18 cellular contexts compared by ENCODE assay signal in genomic region chr7:21550821-21551531, GRCh38. TPM values are rescaled to one million over a fixed set of nuclear protein-coding genes. Genes with fewer than 3 reads are reported as not detected.
DNase-seq lines count a peak whose midpoint lies in the region; ATAC-seq and TF ChIP-seq lines count a peak whose summit lies in the region.
"Had no signal": no experiment of that assay in that cellular context is flagged by ENCODE, and none has a peak within 500 bp of the region (broad histone marks: within the 10 kb centered on the region; RNA-seq: fewer than 3 reads in every experiment).

No MANE protein-coding gene starts in this region.

- H3K27ac ChIP-seq in GM23338 (ENCODE audit: low read depth): no peak overlapping the region
- no peak overlapping the region for H3K27ac ChIP-seq in foreskin keratinocyte
- H3K27ac ChIP-seq: adrenal gland, gastrocnemius medialis, SK-N-MC, tibial nerve had no signal

- H3K9me3 Mint-ChIP-seq in GM23338: no peaks in the 10 kb centered on the region
- H3K9me3 Mint-ChIP-seq: activated CD4-positive, alpha-beta memory T cell treated with anti-CD3 and anti-CD28 coated beads for 36 hours; activated T-helper 1 cell treated with anti-CD3 and anti-CD28 coated beads, Interleukin-12 subunit alpha, Interleukin-12 subunit beta, Interleukin-2, Interleukin-4 antibody, amounts not matched to agents 30 ng/mL and 10 ng/mL and 1 ng/mL, durations not matched to agents 14 hours and 24 hours and 36 hours; immature natural killer cell had no signal

- H3K4me1 ChIP-seq in BE2C: no peaks in the 10 kb centered on the region
- H3K4me1 ChIP-seq in GM23338 (ENCODE audit: insufficient read depth): peaks cover 16% of the 10 kb centered on the region
- H3K4me1 ChIP-seq in foreskin keratinocyte: no peaks in the 10 kb centered on the region
- H3K4me1 ChIP-seq: adrenal gland, gastrocnemius medialis, HAP-1, tibial nerve had no signal

- no peaks in the 10 kb centered on the region for H3K9me2 ChIP-seq in GM23338 (ENCODE audit: insufficient read depth)

- no peaks in the 10 kb centered on the region for H3K79me2 ChIP-seq in GM23338 (replicated peaks; ENCODE audit: insufficient read depth)

- no peak overlapping the region for H2AFZ ChIP-seq in GM23338

- no peaks in the 10 kb centered on the region for H3K9me3 ChIP-seq in BE2C
- H3K9me3 ChIP-seq: adrenal gland, gastrocnemius medialis, HAP-1, tibial nerve had no signal

- H3K4me2 ChIP-seq in GM23338: no peak overlapping the region

- H3K36me3 ChIP-seq in BE2C (no peaks in the 10 kb centered on the region), GM23338 (ENCODE audit: insufficient read depth) (no peaks in the 10 kb centered on the region)
- H3K36me3 ChIP-seq: adrenal gland, gastrocnemius medialis, HAP-1, tibial nerve had no signal

- no peak overlapping the region for H3K4me3 Mint-ChIP-seq in GM23338
- H3K4me3 Mint-ChIP-seq: activated CD4-positive, alpha-beta memory T cell treated with anti-CD3 and anti-CD28 coated beads for 36 hours; activated T-helper 1 cell treated with anti-CD3 and anti-CD28 coated beads, Interleukin-12 subunit alpha, Interleukin-12 subunit beta, Interleukin-2, Interleukin-4 antibody, amounts not matched to agents 30 ng/mL and 10 ng/mL and 1 ng/mL, durations not matched to agents 14 hours and 24 hours and 36 hours; immature natural killer cell had no signal

- H3K27me3 ChIP-seq in BE2C (peaks cover 11% of the 10 kb centered on the region), GM23338 (ENCODE audit: insufficient read depth) (no peaks in the 10 kb centered on the region), foreskin keratinocyte (peaks cover 10% of the 10 kb centered on the region)
- H3K27me3 ChIP-seq: adrenal gland had no signal

- ATAC-seq in GM23338 (peak; percentile 95), foreskin keratinocyte (peak; percentile 38), HG03139 (IDR thresholded peaks at IDR 0.05; ENCODE audit: unreplicated experiment) (no peak), GM21737 (IDR thresholded peaks at IDR 0.05; ENCODE audit: unreplicated experiment) (no peak), GM18517 (IDR thresholded peaks at IDR 0.05; ENCODE audit: unreplicated experiment) (no peak)
- ATAC-seq: gastrocnemius medialis had no signal

- H3K27me3 Mint-ChIP-seq in GM23338 (ENCODE audit: insufficient read depth, low read depth, poor library complexity): peaks cover 7% of the 10 kb centered on the region

- no peaks in the 10 kb centered on the region for H3F3A ChIP-seq in GM23338 (replicated peaks; ENCODE audit: low read depth)

- H4K20me1 ChIP-seq in GM23338 (replicated peaks; ENCODE audit: insufficient read depth): no peaks in the 10 kb centered on the region; the same call in 1 of the 2 replicates

- H3K4me3 ChIP-seq in BE2C (ENCODE audit: low read depth, low read length): no peak overlapping the region
- no peak overlapping the region for H3K4me3 ChIP-seq in GM23338
- H3K4me3 ChIP-seq: adrenal gland, gastrocnemius medialis, HAP-1, SK-N-MC, tibial nerve had no signal

- TF ChIP-seq CTCF in BE2C (IDR thresholded peaks at IDR 0.05; ENCODE audit: low read depth, low read length) (0 out of 2 replicates have a peak, but pooled peaks have one; percentile 8), GM23338 (conservative IDR thresholded peaks at IDR 0.05; ENCODE audit: low read depth in 2 of 2) (peak; percentile 66 to 74), foreskin keratinocyte (conservative IDR thresholded peaks at IDR 0.05) (peak; percentile 37)

- no peaks in the 10 kb centered on the region for H3K36me3 Mint-ChIP-seq in GM23338 (ENCODE audit: low read depth)
- H3K36me3 Mint-ChIP-seq: activated CD4-positive, alpha-beta memory T cell treated with anti-CD3 and anti-CD28 coated beads for 36 hours; immature natural killer cell had no signal

- peak overlapping the region; percentile 36 for H3K27ac Mint-ChIP-seq in GM23338
- H3K27ac Mint-ChIP-seq: activated CD4-positive, alpha-beta memory T cell treated with anti-CD3 and anti-CD28 coated beads for 36 hours; activated T-helper 1 cell treated with anti-CD3 and anti-CD28 coated beads, Interleukin-12 subunit alpha, Interleukin-12 subunit beta, Interleukin-2, Interleukin-4 antibody, amounts not matched to agents 30 ng/mL and 10 ng/mL and 1 ng/mL, durations not matched to agents 14 hours and 24 hours and 36 hours; immature natural killer cell had no signal

- DNase-seq in BE2C: no peak
- peak; percentile 82 for DNase-seq in GM23338 (ENCODE audit: low spot score)
- DNase-seq in NCI-H748 (lab: John Stamatoyannopoulos, UW; ENCODE audit: unreplicated experiment): peak; percentile 92
- DNase-seq in foreskin keratinocyte: peak; percentile 15 to 58
- DNase-seq in NCI-H1092 (lab: John Stamatoyannopoulos, UW): no peak
- DNase-seq: activated CD4-positive, alpha-beta memory T cell treated with anti-CD3 and anti-CD28 coated beads for 36 hours; adrenal gland; gastrocnemius medialis; immature natural killer cell; NCI-H2029; stimulated activated CD4-positive, alpha-beta T cell treated with anti-CD3 and anti-CD28 coated beads, Interleukin-2, amount 100 ng/mL, for 48 hours had no signal

- H3K4me1 Mint-ChIP-seq in GM23338: peaks cover 24% of the 10 kb centered on the region
- H3K4me1 Mint-ChIP-seq: immature natural killer cell had no signal

TF ChIP-seq in GM23338, 12 proteins besides CTCF, POLR2A, EP300 and RAD21 (continues in another document):
- TF ChIP-seq EZH2 (IDR thresholded peaks at IDR 0.05; ENCODE audit: low read depth, unreplicated experiment) (no peak), CREB1 (CRISPR knock-in tag; IDR thresholded peaks at IDR 0.05; ENCODE audit: low read depth) (peak; percentile 40; the same call in 1 of the 2 replicates), ZNF114 (CRISPR knock-in tag; IDR thresholded peaks at IDR 0.05) (0 out of 2 replicates have a peak, but pooled peaks have one; percentile 10)
- TF ChIP-seq, protein P1, sequence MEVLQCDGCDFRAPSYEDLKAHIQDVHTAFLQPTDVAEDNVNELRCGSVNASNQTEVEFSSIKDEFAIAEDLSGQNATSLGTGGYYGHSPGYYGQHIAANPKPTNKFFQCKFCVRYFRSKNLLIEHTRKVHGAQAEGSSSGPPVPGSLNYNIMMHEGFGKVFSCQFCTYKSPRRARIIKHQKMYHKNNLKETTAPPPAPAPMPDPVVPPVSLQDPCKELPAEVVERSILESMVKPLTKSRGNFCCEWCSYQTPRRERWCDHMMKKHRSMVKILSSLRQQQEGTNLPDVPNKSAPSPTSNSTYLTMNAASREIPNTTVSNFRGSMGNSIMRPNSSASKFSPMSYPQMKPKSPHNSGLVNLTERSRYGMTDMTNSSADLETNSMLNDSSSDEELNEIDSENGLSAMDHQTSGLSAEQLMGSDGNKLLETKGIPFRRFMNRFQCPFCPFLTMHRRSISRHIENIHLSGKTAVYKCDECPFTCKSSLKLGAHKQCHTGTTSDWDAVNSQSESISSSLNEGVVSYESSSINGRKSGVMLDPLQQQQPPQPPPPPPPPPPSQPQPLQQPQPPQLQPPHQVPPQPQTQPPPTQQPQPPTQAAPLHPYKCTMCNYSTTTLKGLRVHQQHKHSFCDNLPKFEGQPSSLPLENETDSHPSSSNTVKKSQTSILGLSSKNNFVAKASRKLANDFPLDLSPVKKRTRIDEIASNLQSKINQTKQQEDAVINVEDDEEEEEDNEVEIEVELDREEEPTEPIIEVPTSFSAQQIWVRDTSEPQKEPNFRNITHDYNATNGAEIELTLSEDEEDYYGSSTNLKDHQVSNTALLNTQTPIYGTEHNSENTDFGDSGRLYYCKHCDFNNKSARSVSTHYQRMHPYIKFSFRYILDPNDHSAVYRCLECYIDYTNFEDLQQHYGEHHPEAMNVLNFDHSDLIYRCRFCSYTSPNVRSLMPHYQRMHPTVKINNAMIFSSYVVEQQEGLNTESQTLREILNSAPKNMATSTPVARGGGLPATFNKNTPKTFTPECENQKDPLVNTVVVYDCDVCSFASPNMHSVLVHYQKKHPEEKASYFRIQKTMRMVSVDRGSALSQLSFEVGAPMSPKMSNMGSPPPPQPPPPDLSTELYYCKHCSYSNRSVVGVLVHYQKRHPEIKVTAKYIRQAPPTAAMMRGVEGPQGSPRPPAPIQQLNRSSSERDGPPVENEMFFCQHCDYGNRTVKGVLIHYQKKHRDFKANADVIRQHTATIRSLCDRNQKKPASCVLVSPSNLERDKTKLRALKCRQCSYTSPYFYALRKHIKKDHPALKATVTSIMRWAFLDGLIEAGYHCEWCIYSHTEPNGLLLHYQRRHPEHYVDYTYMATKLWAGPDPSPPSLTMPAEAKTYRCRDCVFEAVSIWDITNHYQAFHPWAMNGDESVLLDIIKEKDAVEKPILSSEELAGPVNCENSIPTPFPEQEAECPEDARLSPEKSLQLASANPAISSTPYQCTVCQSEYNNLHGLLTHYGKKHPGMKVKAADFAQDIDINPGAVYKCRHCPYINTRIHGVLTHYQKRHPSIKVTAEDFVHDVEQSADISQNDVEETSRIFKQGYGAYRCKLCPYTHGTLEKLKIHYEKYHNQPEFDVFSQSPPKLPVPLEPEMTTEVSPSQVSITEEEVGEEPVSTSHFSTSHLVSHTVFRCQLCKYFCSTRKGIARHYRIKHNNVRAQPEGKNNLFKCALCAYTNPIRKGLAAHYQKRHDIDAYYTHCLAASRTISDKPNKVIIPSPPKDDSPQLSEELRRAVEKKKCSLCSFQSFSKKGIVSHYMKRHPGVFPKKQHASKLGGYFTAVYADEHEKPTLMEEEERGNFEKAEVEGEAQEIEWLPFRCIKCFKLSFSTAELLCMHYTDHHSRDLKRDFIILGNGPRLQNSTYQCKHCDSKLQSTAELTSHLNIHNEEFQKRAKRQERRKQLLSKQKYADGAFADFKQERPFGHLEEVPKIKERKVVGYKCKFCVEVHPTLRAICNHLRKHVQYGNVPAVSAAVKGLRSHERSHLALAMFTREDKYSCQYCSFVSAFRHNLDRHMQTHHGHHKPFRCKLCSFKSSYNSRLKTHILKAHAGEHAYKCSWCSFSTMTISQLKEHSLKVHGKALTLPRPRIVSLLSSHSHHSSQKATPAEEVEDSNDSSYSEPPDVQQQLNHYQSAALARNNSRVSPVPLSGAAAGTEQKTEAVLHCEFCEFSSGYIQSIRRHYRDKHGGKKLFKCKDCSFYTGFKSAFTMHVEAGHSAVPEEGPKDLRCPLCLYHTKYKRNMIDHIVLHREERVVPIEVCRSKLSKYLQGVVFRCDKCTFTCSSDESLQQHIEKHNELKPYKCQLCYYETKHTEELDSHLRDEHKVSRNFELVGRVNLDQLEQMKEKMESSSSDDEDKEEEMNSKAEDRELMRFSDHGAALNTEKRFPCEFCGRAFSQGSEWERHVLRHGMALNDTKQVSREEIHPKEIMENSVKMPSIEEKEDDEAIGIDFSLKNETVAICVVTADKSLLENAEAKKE (CRISPR knock-in tag; IDR thresholded peaks at IDR 0.05): peak; percentile 68

RNA-seq across cellular contexts. Expression of gene DNAH11, which starts 8.1 kb away (rescaled TPM):
- polyA plus RNA-seq in BE2C (2012; ENCODE audit: insufficient read depth, insufficient read length, low read depth): not detected
- total RNA-seq in GM23338 (2014; rRNA removed; shearing (Covaris generic)): 4.7 and 9.3 TPM in 2 replicates
- polyA plus RNA-seq in GM23338 (2016; fragmentation: Nextera tagmentation; extraction: Ambion mirVana) (9.1 and 9.3 TPM in 2 replicates), foreskin keratinocyte (under 0.01 TPM in 1 of 2 replicates, not detected in the other)
- total RNA-seq in foreskin keratinocyte: not detected in 2 replicates
- polyA plus RNA-seq: immature natural killer cell had no signal

Comparison
In these comparisons a context has a peak if more than half of its experiments do, and no peak if none do; other contexts are left out.
1. DNase-seq: peak in GM23338 (single experiment), NCI-H748 (single experiment) and foreskin keratinocyte (2 of 2); none in BE2C (single experiment) and NCI-H1092 (single experiment).
2. CTCF ChIP-seq: peak in every context shown above with its lines; median percentile 70 in GM23338; 37 in foreskin keratinocyte; 8 in BE2C.
3. ATAC-seq: peak in GM23338 (single experiment) and foreskin keratinocyte (single experiment); none in HG03139 (single experiment), GM21737 (single experiment) and GM18517 (single experiment).